Comparison of ENCODE assay signal across 8 cellular contexts in genomic region chr11:43941257-43941879, GRCh38. TPM values are rescaled to one million over a fixed set of nuclear protein-coding genes. Genes with fewer than 3 reads are reported as not detected.
A peak's percentile ranks its signal among the peaks of the same experiment; 100 is the strongest.
DNase-seq lines count a peak whose midpoint lies in the region; ATAC-seq and TF ChIP-seq lines count a peak whose summit lies in the region.

No MANE protein-coding gene starts in this region.

- H3K36me3 Mint-ChIP-seq in Calu3 (ENCODE audit: insufficient read depth, unreplicated experiment) = peaks cover 13% of the 10 kb centered on the region

- peak overlapping the region; percentile 59 for H3K4me3 Mint-ChIP-seq in Calu3 (ENCODE audit: low read depth, unreplicated experiment)

- no peak overlapping the region for H3K27ac Mint-ChIP-seq in Calu3 (ENCODE audit: unreplicated experiment)

- no peaks in the 10 kb centered on the region for H3K9me3 ChIP-seq in MM.1S (replicated peaks; ENCODE audit: insufficient read depth, low read length)
- no peaks in the 10 kb centered on the region for H3K9me3 ChIP-seq in colonic mucosa
- no peaks in the 10 kb centered on the region for H3K9me3 ChIP-seq in osteoblast (ENCODE audit: low read depth, low read length)

- H3K79me2 ChIP-seq in MM.1S (ENCODE audit: low read length) (no peaks in the 10 kb centered on the region), osteoblast (ENCODE audit: insufficient read depth, low read length) (no peaks in the 10 kb centered on the region)

- intact Hi-C loops in Calu3 (cut with micrococcal nuclease; ENCODE audit: unreplicated experiment) = no loop called here
- intact Hi-C loops in colonic mucosa (cut with DNase I) = loop anchor here (5.0 kb wide), 2 partner anchors 49 to 96 kb away; no protein-coding TSS in a partner anchor

- H3K27me3 ChIP-seq in MM.1S (replicated peaks; ENCODE audit: insufficient read depth, low read length) (no peaks in the 10 kb centered on the region), colonic mucosa (peaks cover 40% of the 10 kb centered on the region), osteoblast (ENCODE audit: insufficient read depth, low read length) (peaks cover 51% of the 10 kb centered on the region)

- peaks cover 18% of the 10 kb centered on the region for H3F3A ChIP-seq in MM.1S (ENCODE audit: insufficient read depth, low read length)

- no peaks in the 10 kb centered on the region for H3K9me2 ChIP-seq in MM.1S (replicated peaks; ENCODE audit: insufficient read depth, low read length)

- no peaks in the 10 kb centered on the region for H4K20me1 ChIP-seq in MM.1S (ENCODE audit: insufficient read depth, low read length)
- no peaks in the 10 kb centered on the region for H4K20me1 ChIP-seq in osteoblast (ENCODE audit: insufficient read depth, low read length)

- DNase-seq in Calu3 (no peak), MM.1S (no peak), colonic mucosa (no peak), osteoblast (ENCODE audit: insufficient read length, low spot score, missing footprints) (no peak), NCI-H128 (lab: John Stamatoyannopoulos, UW; ENCODE audit: unreplicated experiment) (no peak), putamen (ENCODE audit: low spot score) (no peak)

- H3K4me1 Mint-ChIP-seq in Calu3 (ENCODE audit: low read depth, unreplicated experiment) = peaks cover 26% of the 10 kb centered on the region

- H3K27me3 Mint-ChIP-seq in Calu3 (ENCODE audit: unreplicated experiment) = peaks cover 82% of the 10 kb centered on the region

- ATAC-seq in HG03039 (IDR thresholded peaks at IDR 0.05; ENCODE audit: unreplicated experiment) (no peak), GM19328 (IDR thresholded peaks at IDR 0.05; ENCODE audit: unreplicated experiment) (no peak)

- peak overlapping the region; percentile 85; the same call in 1 of the 2 replicates for H3K4me2 ChIP-seq in MM.1S (ENCODE audit: low read depth, low read length)
- peak overlapping the region; percentile 72 for H3K4me2 ChIP-seq in osteoblast (ENCODE audit: insufficient read depth, low read length)

- CTCF ChIA-PET in Calu3 (lab: Charles Lee) = no interaction called here

- H3K9me3 Mint-ChIP-seq in Calu3 (ENCODE audit: low read depth, unreplicated experiment) = no peaks in the 10 kb centered on the region

- H3K4me3 ChIP-seq in MM.1S (ENCODE audit: low read length) (0 out of 2 replicates have a peak overlapping the region, but pooled peaks have one; percentile 53), colonic mucosa (no peak overlapping the region), osteoblast (ENCODE audit: insufficient read depth, low read length) (peak overlapping the region; percentile 68)

- H3K9ac ChIP-seq in MM.1S (ENCODE audit: low read length) = 0 out of 2 replicates have a peak overlapping the region, but pooled peaks have one; percentile 36
- peak overlapping the region; percentile 7 to 46 for H3K9ac ChIP-seq in colonic mucosa (ENCODE audit: low read depth in 2 of 2, low read length in 2 of 2)

- peaks cover 4% of the 10 kb centered on the region; the same call in 1 of the 2 replicates for H3K4me1 ChIP-seq in MM.1S (ENCODE audit: low read length)
- no peaks in the 10 kb centered on the region for H3K4me1 ChIP-seq in colonic mucosa
- peaks cover 32% of the 10 kb centered on the region for H3K4me1 ChIP-seq in osteoblast (ENCODE audit: insufficient read depth, low read length)

- H3K27ac ChIP-seq in MM.1S (ENCODE audit: low read length) (no peak overlapping the region), colonic mucosa (no peak overlapping the region), osteoblast (ENCODE audit: low read depth, low read length) (no peak overlapping the region)

- no TSS peak for BruUV-seq in Calu3 (replicated peaks; lab: Mats Ljungman, UMichigan)

- TF ChIP-seq CTCF in Calu3 (IDR thresholded peaks at IDR 0.05; ENCODE audit: unreplicated experiment) = no peak
- TF ChIP-seq CTCF in MM.1S (IDR thresholded peaks at IDR 0.05; ENCODE audit: low read length) = no peak
- no peak for TF ChIP-seq CTCF in colonic mucosa (IDR thresholded peaks at IDR 0.05)
- TF ChIP-seq CTCF in osteoblast (IDR thresholded peaks at IDR 0.05; ENCODE audit: extremely low read depth, low read depth, low read length) = no peak

- no peaks in the 10 kb centered on the region for H3K36me3 ChIP-seq in MM.1S (replicated peaks; ENCODE audit: insufficient read depth, low read length)
- H3K36me3 ChIP-seq in colonic mucosa = no peaks in the 10 kb centered on the region
- no peaks in the 10 kb centered on the region for H3K36me3 ChIP-seq in osteoblast (ENCODE audit: insufficient read depth, low read length)

- H2AFZ ChIP-seq in MM.1S (ENCODE audit: low read length) = 0 out of 2 replicates have a peak overlapping the region, but pooled peaks have one; percentile 78
- H2AFZ ChIP-seq in osteoblast (ENCODE audit: low read length) = no peak overlapping the region

RNA-seq across cellular contexts. Expression of gene C11orf96, which starts 1.1 kb away (rescaled TPM):
- total RNA-seq in Calu3 (2022) (0.38 TPM in 1 of 2 replicates, not detected in the other), colonic mucosa (10 to 100 TPM in 1 of 2 donors, 1 to 10 TPM in 1; 9.3 to 26.7 TPM), osteoblast (9.7 and 20.6 TPM in 2 replicates)
